Comparison of ENCODE assay signal across 11 cellular contexts in the genomic region with DNA sequence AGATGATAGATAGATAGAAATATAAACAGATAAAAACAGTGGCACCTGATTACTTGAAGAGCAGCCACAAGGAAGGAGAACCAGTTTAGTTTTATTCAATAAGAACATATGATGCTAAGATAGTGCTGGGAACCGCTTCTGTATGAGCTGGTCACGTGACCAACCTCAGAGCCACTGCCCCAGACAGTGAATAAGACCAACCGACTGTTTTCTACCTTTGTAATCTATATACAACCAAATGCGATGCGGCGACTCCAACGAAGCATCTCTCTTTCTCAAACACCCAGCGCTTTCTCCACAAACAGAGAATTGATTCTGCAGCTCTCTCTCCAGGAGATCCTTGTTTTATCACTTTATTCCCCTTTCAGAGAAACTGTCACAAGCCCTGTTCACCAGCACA. TPM values are rescaled to one million over a fixed set of nuclear protein-coding genes. Genes with fewer than 3 reads are reported as not detected.
DNase-seq lines count a peak whose midpoint lies in the region; TF ChIP-seq lines count a peak whose summit lies in the region.
"Had no signal": no experiment of that assay in that cellular context is flagged by ENCODE, and none has a peak within 500 bp of the region (broad histone marks: within the 10 kb centered on the region; RNA-seq: fewer than 3 reads in every experiment).

No MANE protein-coding gene starts in this region.

- no peaks in the 10 kb centered on the region for H3K27me3 Mint-ChIP-seq in neural crest cell (ENCODE audit: low read depth)

- DNase-seq in COR-L47 (lab: John Stamatoyannopoulos, UW) (peak; percentile 0), SK-N-DZ (ENCODE audit: low spot score) (peak; percentile 2), fibroblast of peridontal ligament (ENCODE audit: extremely low read depth) (peak; percentile 31), neural crest cell (ENCODE audit: low read depth, low spot score) (no peak), putamen (ENCODE audit: low spot score) (no peak), SIG-M5 (lab: John Stamatoyannopoulos, UW) (no peak), hepatic stellate cell (ENCODE audit: low spot score) (no peak)
- no peak for DNase-seq in stimulated activated CD4-positive, alpha-beta T cell treated with anti-CD3 and anti-CD28 coated beads, Interleukin-1b, Interleukin-23, amount 100 ng/mL, for 48 hours
- DNase-seq: activated T-cell treated with anti-CD3 and anti-CD28 coated beads, Interleukin-2, amount 50 U/mL, for 72 hours; heart right ventricle; stomach had no signal

- peaks cover 15% of the 10 kb centered on the region for H3K4me1 Mint-ChIP-seq in neural crest cell

- peak overlapping the region; percentile 77 for H3K4me3 Mint-ChIP-seq in neural crest cell
- H3K4me3 Mint-ChIP-seq: activated T-cell treated with anti-CD3 and anti-CD28 coated beads, Interleukin-2, amount 50 U/mL, for 72 hours had no signal

- no peak for TF ChIP-seq CTCF in neural crest cell (conservative IDR thresholded peaks at IDR 0.05)

- no peaks in the 10 kb centered on the region for H3K36me3 Mint-ChIP-seq in neural crest cell (ENCODE audit: low read depth)

- peaks cover 8% of the 10 kb centered on the region for H3K9me3 Mint-ChIP-seq in neural crest cell
- H3K9me3 Mint-ChIP-seq: activated T-cell treated with anti-CD3 and anti-CD28 coated beads, Interleukin-2, amount 50 U/mL, for 72 hours had no signal

- peak overlapping the region; percentile 28 for H3K27ac Mint-ChIP-seq in neural crest cell (ENCODE audit: unreplicated experiment)
- H3K27ac Mint-ChIP-seq: activated T-cell treated with anti-CD3 and anti-CD28 coated beads, Interleukin-2, amount 50 U/mL, for 72 hours had no signal

RNA-seq across cellular contexts. Expression of gene JCAD, which starts 55.5 kb away (rescaled TPM):
- not detected in 2 replicates for polyA plus RNA-seq in SK-N-DZ (2014; cell fraction: cytosol; rRNA removed)
- not detected in 2 replicates for polyA plus RNA-seq in SK-N-DZ (2014; cell fraction: nucleus; rRNA removed)
- 0.61 and 1.2 TPM in 2 replicates for total RNA-seq in neural crest cell

Comparison
In these comparisons a context has a peak if more than half of its experiments do, and no peak if none do; other contexts are left out.
1. DNase-seq: peak in COR-L47 (single experiment), SK-N-DZ (single experiment) and fibroblast of peridontal ligament (single experiment); none in neural crest cell (single experiment), putamen (single experiment), SIG-M5 (single experiment), hepatic stellate cell (single experiment) and stimulated activated CD4-positive, alpha-beta T cell treated with anti-CD3 and anti-CD28 coated beads, Interleukin-1b, Interleukin-23, amount 100 ng/mL, for 48 hours (single experiment).